Comparison of ENCODE assay signal across 8 cellular contexts in genomic region chr3:48847586-48848423, GRCh38. TPM values are rescaled to one million over a fixed set of nuclear protein-coding genes. Genes with fewer than 3 reads are reported as not detected.
DNase-seq lines count a peak whose midpoint lies in the region; ATAC-seq, FAIRE-seq and TF ChIP-seq lines count a peak whose summit lies in the region.

Gene PRKAR2A, minus strand, starts transcription at chr3:48847874. Its CDS starts 278 bp downstream, at chr3:48847596.

- CTCF ChIA-PET in BJ (lab: Yijun Ruan, JAX) (interaction anchor here (0.7 to 1.0 kb wide), 3 partner anchors 12 to 87 kb away, joined by 3 to 6 read pairs (median 3); no protein-coding TSS in a partner anchor), HepG2 (lab: Yijun Ruan, JAX; ENCODE audit: low intra/inter-chr PET ratio, low total read pairs) (no interaction called here)

- H3K4me3 ChIP-seq in BJ (ENCODE audit: low read depth, low read length) (peak within 1 kb of the TSS; percentile 89), HepG2 (replicated peaks in 1 of 3; ENCODE audit: insufficient read depth in 1 of 3, low read depth in 2 of 3, low read length in 3 of 3) (peak within 1 kb of the TSS; percentile 67 to 89 (median 78))

- H3K27me3 ChIP-seq in BJ (ENCODE audit: control insufficient read depth, insufficient read depth, low read length) (no peaks in the 10 kb centered on the region), HepG2 (ENCODE audit: control insufficient read depth in 1 of 2, insufficient read depth in 2 of 2, low read length in 2 of 2) (no peaks in the 10 kb centered on the region)

- ATAC-seq in HG03439 (IDR thresholded peaks at IDR 0.05; ENCODE audit: unreplicated experiment) = peak; percentile 91
- ATAC-seq in HepG2 = peak; percentile 92

- H3K36me3 ChIP-seq in BJ (ENCODE audit: control insufficient read depth, insufficient read depth, low read length) (no peaks in the 10 kb centered on the region), HepG2 (replicated peaks in 1 of 2; ENCODE audit: control insufficient read depth in 1 of 2, insufficient read depth in 2 of 2, low read length in 2 of 2) (no peaks in the 10 kb centered on the region)

- BruUV-seq in HepG2 (replicated peaks; lab: Mats Ljungman, UMichigan) = no TSS peak

- POLR2A ChIA-PET in BJ (lab: Charles Lee) (interaction anchor here (0.6 kb wide), 1 partner anchor 10 kb away, joined by 17 read pairs; no protein-coding TSS in a partner anchor), HepG2 (lab: Yijun Ruan, JAX) (interaction anchor here (0.5 to 2.0 kb wide), 16 partner anchors 8 to 273 kb away, joined by 3 to 27 read pairs (median 4); partner anchors contain the start of genes ARIH2, IMPDH2, SLC25A20 and USP19)

- TF ChIP-seq EP300 in HepG2 (IDR thresholded peaks at IDR 0.05; ENCODE audit: low read depth in 2 of 2, low read length in 2 of 2) = no peak
- no peak for TF ChIP-seq EP300 in HepG2 (CRISPR knock-in tag; IDR thresholded peaks at IDR 0.05; ENCODE audit: borderline replicate concordance)

- TF ChIP-seq RAD21 in HepG2 (CRISPR knock-in tag; IDR thresholded peaks at IDR 0.05) = peak; percentile 31

- TF ChIP-seq CTCF in BJ (IDR thresholded peaks at IDR 0.05; ENCODE audit: insufficient read depth, low read depth, low read length) (no peak), HepG2 (CRISPR knock-in tag; IDR thresholded peaks at IDR 0.05) (no peak; the same call in 1 of the 2 replicates)

- H3K9ac ChIP-seq in HepG2 (ENCODE audit: insufficient read depth, low read depth, low read length) = peak within 1 kb of the TSS; percentile 81

- peaks cover 16% of the 10 kb centered on the region for H3K79me2 ChIP-seq in HepG2 (ENCODE audit: insufficient read depth, low read length)

- in situ Hi-C loops in HepG2 (cut with HindIII; ENCODE audit: extremely low pct_ligation_motif_present, low pct_unique_long_range_greater_than_20kb) = no loop called here

- intact Hi-C loops in HepG2 (cut with micrococcal nuclease; ENCODE audit: unreplicated experiment) = loop anchor here (1.0 to 10.0 kb wide), 3 partner anchors 49 to 69 kb away; partner anchors contain the start of gene ARIH2

- H4K20me1 ChIP-seq in HepG2 (ENCODE audit: insufficient read depth, low read length) = no peaks in the 10 kb centered on the region

- peaks cover 26% of the 10 kb centered on the region for H3K4me1 ChIP-seq in HepG2 (ENCODE audit: insufficient read depth, low read length)

- DNase-seq in BJ (ENCODE audit: low read depth) (no peak), GM19239 (ENCODE audit: insufficient read length, low spot score) (peak; percentile 81), NCI-H748 (lab: John Stamatoyannopoulos, UW; ENCODE audit: unreplicated experiment) (peak; percentile 87), dermis microvascular lymphatic vessel endothelial cell (ENCODE audit: low read depth in 2 of 2) (peak; percentile 77 to 92), HepG2 (ENCODE audit: low spot score) (peak; percentile 73)
- peak; percentile 82 to 86 for DNase-seq in activated CD4-positive, alpha-beta T cell treated with anti-CD3 and anti-CD28 coated beads, Interleukin-2, amount 50 U/mL, for 48 hours
- DNase-seq in stimulated activated CD4-positive, alpha-beta T cell treated with anti-CD3 and anti-CD28 coated beads, Interleukin-2, amount 100 ng/mL, for 4 hours (ENCODE audit: low read depth) = peak; percentile 64

- peak within 1 kb of the TSS; percentile 62 for H2AFZ ChIP-seq in HepG2 (ENCODE audit: low read length)

- 0% methylated on average over 29 of the region's 73 CpGs for WGBS in HepG2 (ENCODE audit: low lambda C conversion rate)

- peak within 1 kb of the TSS; percentile 88 for H3K27ac ChIP-seq in HepG2 (ENCODE audit: extremely low read length, insufficient read depth, low read length)

- peak within 1 kb of the TSS; percentile 86 for H3K4me2 ChIP-seq in HepG2 (ENCODE audit: low read depth, low read length)

- peak; percentile 58 to 89; a peak in 3 of 4 replicates for TF ChIP-seq POLR2A in HepG2 (IDR thresholded peaks at IDR 0.05; ENCODE audit: insufficient read depth in 1 of 2, low read depth in 2 of 2, low read length in 2 of 2)

- FAIRE-seq in GM19239 (lab: Jason Lieb, UNC) (peak; percentile 99), HepG2 (lab: Jason Lieb, UNC) (peak; percentile 77)

- no peaks in the 10 kb centered on the region for H3K9me3 ChIP-seq in HepG2 (ENCODE audit: low read length)

TF ChIP-seq in HepG2, 621 proteins besides CTCF, POLR2A, EP300 and RAD21 (continues in another document):
- TF ChIP-seq CREB3 (CRISPR knock-in tag; IDR thresholded peaks at IDR 0.05) (0 out of 2 replicates have a peak, but pooled peaks have one; percentile 57), NR1H2 (CRISPR knock-in tag; IDR thresholded peaks at IDR 0.05; ENCODE audit: borderline replicate concordance, low read depth) (0 out of 2 replicates have a peak, but pooled peaks have one; percentile 30), ZNF274 (CRISPR knock-in tag; IDR thresholded peaks at IDR 0.05) (no peak), NFKB2 (CRISPR knock-in tag; IDR thresholded peaks at IDR 0.05; ENCODE audit: borderline replicate concordance) (0 out of 2 replicates have a peak, but pooled peaks have one; percentile 16), ZSCAN25 (CRISPR knock-in tag; IDR thresholded peaks at IDR 0.05) (no peak), SOX5 (CRISPR knock-in tag; IDR thresholded peaks at IDR 0.05; ENCODE audit: borderline replicate concordance) (no peak), CEBPG (CRISPR knock-in tag; IDR thresholded peaks at IDR 0.05) (0 out of 2 replicates have a peak, but pooled peaks have one; percentile 3), ZNF225 (CRISPR knock-in tag; IDR thresholded peaks at IDR 0.05) (no peak), ZNF775 (CRISPR knock-in tag; IDR thresholded peaks at IDR 0.05; ENCODE audit: borderline replicate concordance) (0 out of 2 replicates have a peak, but pooled peaks have one; percentile 54), ZNF790 (CRISPR knock-in tag; IDR thresholded peaks at IDR 0.05; ENCODE audit: borderline replicate concordance) (0 out of 2 replicates have a peak, but pooled peaks have one; percentile 67), AGO1 (IDR thresholded peaks at IDR 0.05; ENCODE audit: low read depth, low read length, poor library complexity, severe bottlenecking) (no peak), ZNF567 (CRISPR knock-in tag; IDR thresholded peaks at IDR 0.05; ENCODE audit: borderline replicate concordance) (0 out of 2 replicates have a peak, but pooled peaks have one; percentile 12)

RNA-seq across cellular contexts. Expression of gene PRKAR2A, which starts in this region (rescaled TPM):
- polyA plus RNA-seq in BJ (2011; rRNA removed) = 9.0 and 15.3 TPM in 2 replicates
- 32.9 and 48.6 TPM in 2 replicates for polyA minus RNA-seq in BJ (2011; rRNA and poly(A)+ RNA removed)
- total RNA-seq in dermis microvascular lymphatic vessel endothelial cell = 28.1 and 31.2 TPM in 2 replicates
- 29.2 and 38.5 TPM in 2 replicates for total RNA-seq in HepG2 (2016; rRNA removed; fragmentation: Illumina TruSeq; extraction: Trizol)
- 5.1 and 6.7 TPM in 2 replicates for total RNA-seq in HepG2 (2016; cell fraction: cytosol; rRNA removed; fragmentation: Illumina TruSeq; extraction: Trizol; ENCODE audit: low read depth)
- 28.1 and 39.0 TPM in 2 replicates for total RNA-seq in HepG2 (2016; cell fraction: insoluble cytoplasmic fraction; rRNA removed; fragmentation: Illumina TruSeq; extraction: Trizol)
- 12.7 and 13.3 TPM in 2 replicates for total RNA-seq in HepG2 (2016; cell fraction: membrane; rRNA removed; fragmentation: Illumina TruSeq; extraction: Trizol)
- 18.0 and 20.8 TPM in 2 replicates for total RNA-seq in HepG2 (2016; cell fraction: nucleus; rRNA removed; fragmentation: Illumina TruSeq; extraction: Trizol)
- polyA plus RNA-seq in HepG2 (2011; rRNA removed) = 9.1 and 11.8 TPM in 2 replicates
- polyA plus RNA-seq in HepG2 (2011; cell fraction: cytosol; rRNA removed) = 5.6 and 8.1 TPM in 2 replicates
- 4.1 and 4.4 TPM in 2 replicates for polyA plus RNA-seq in HepG2 (2011; cell fraction: nucleus; rRNA removed)
- 14.4 and 14.6 TPM in 2 replicates for polyA plus RNA-seq in HepG2 (2012)
- 1.0 and 1.3 TPM in 2 replicates for polyA plus RNA-seq in HepG2 (2016; cell fraction: cytosol; fragmentation: Illumina TruSeq; extraction: Trizol; ENCODE audit: low read depth)
- polyA plus RNA-seq in HepG2 (2016; cell fraction: insoluble cytoplasmic fraction; fragmentation: Illumina TruSeq; extraction: Trizol; ENCODE audit: low read depth) = 27.9 and 28.4 TPM in 2 replicates
- polyA plus RNA-seq in HepG2 (2016; cell fraction: membrane; fragmentation: Illumina TruSeq; extraction: Trizol; ENCODE audit: low read depth) = 4.9 and 5.0 TPM in 2 replicates
- 15.1 and 15.3 TPM in 2 replicates for polyA plus RNA-seq in HepG2 (2016; cell fraction: nucleus; fragmentation: Illumina TruSeq; extraction: Trizol; ENCODE audit: insufficient read depth, low read depth)
- polyA minus RNA-seq in HepG2 (2011; rRNA and poly(A)+ RNA removed; ENCODE audit: low replicate concordance) = 29.5 and 64.7 TPM in 2 replicates
- polyA minus RNA-seq in HepG2 (2011; cell fraction: cytosol; rRNA and poly(A)+ RNA removed) = 17.3 and 27.1 TPM in 2 replicates
- 5.5 and 6.2 TPM in 2 replicates for polyA minus RNA-seq in HepG2 (2011; cell fraction: nucleus; rRNA and poly(A)+ RNA removed)
